8 cellular contexts compared by ENCODE assay signal in the genomic region with DNA sequence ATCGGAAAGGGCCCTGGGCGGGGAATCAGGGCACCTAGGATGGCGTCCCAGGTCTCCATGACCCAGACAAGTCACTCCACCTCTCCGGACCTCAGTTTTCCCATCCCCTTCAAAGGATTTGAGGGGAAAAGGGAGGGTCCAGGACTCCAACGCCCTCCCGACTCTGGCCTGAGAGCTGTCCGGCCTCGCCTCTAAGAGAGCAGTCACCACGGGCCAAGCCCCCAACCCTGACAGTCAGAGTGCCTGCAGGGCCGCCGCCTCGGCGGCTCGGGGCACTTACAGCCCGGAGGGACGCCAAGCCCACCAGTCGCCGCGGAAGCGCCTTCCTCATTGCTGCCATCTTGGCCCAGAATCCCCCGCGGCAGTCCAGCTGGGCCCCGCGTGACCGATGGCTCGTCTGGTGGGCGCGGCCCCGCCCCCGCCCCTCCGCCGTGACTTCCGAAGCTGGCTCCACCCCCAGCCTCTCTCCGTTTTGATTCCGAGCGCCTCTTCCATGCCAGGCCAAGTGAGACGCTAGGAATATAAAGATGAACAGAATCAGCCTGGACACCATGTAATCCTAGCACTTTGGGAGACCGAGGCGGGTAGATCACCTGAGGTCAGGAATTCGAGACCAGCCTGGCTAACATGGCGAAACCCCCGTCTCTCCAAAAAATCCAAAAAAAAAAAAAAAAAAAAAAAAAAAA. TPM values are rescaled to one million over a fixed set of nuclear protein-coding genes. Genes with fewer than 3 reads are reported as not detected.
DNase-seq lines count a peak whose midpoint lies in the region; ATAC-seq and TF ChIP-seq lines count a peak whose summit lies in the region.

Gene HMGCL (minus strand): TSS at position 354 of the 686 bp plus-strand sequence. CDS start 14 bp downstream, at position 340.

- H3K9ac ChIP-seq in PC-3 (ENCODE audit: low read length) = peak within 1 kb of the TSS; percentile 95

- peak within 1 kb of the TSS; percentile 95 for H3K4me3 ChIP-seq in CD8-positive, alpha-beta memory T cell (ENCODE audit: low read length)
- H3K4me3 ChIP-seq in PC-3 (ENCODE audit: low read length) = peak within 1 kb of the TSS; percentile 85
- peak within 1 kb of the TSS; percentile 58 for H3K4me3 ChIP-seq in mucosa of descending colon

- no peaks in the 10 kb centered on the region for H4K20me1 ChIP-seq in PC-3 (ENCODE audit: low read length)

- H3F3A ChIP-seq in PC-3 (ENCODE audit: low read length, unreplicated experiment) = no peaks in the 10 kb centered on the region

- DNase-seq in CD8-positive, alpha-beta memory T cell = peak; percentile 81 to 92 (median 85)
- DNase-seq in GM20000 (ENCODE audit: low spot score) = peak; percentile 91
- peak; percentile 86 for DNase-seq in HuH-7 (ENCODE audit: low spot score)
- DNase-seq in PC-3 = peak; percentile 82
- DNase-seq in activated T-cell treated with anti-CD3 and anti-CD28 coated beads for 4 hours = peak; percentile 82
- DNase-seq in epithelial cell of prostate (ENCODE audit: low read depth, low spot score) = peak; percentile 34
- peak; percentile 94 to 95 (median 94) for DNase-seq in mucosa of descending colon
- peak; percentile 75 to 78 for DNase-seq in stimulated activated CD8-positive, alpha-beta memory T cell treated with anti-CD3 and anti-CD28 coated beads, Interleukin-4, amount 100 ng/mL, for 1 hour (ENCODE audit: low read depth in 2 of 2, low spot score in 1 of 2)

- ATAC-seq in PC-3 (peak; percentile 97), mucosa of descending colon (peak; percentile 100)

- H3K4me1 Mint-ChIP-seq in CD8-positive, alpha-beta memory T cell = peaks cover 23 to 24% (median 24%) of the 10 kb centered on the region in 3 donors

- H3K4me2 ChIP-seq in PC-3 (ENCODE audit: low read length) = peak within 1 kb of the TSS; percentile 96

- CTCF ChIA-PET in CD8-positive, alpha-beta memory T cell (lab: Charles Lee) = interaction anchor here (0.6 to 10.9 kb wide), 7 partner anchors 13 to 485 kb away, joined by 3 to 78 read pairs (median 4); no protein-coding TSS in a partner anchor
- CTCF ChIA-PET in PC-3 (lab: Charles Lee) = no interaction called here

- no peaks in the 10 kb centered on the region for H3K9me2 ChIP-seq in PC-3 (replicated peaks; ENCODE audit: low read length)

- no peaks in the 10 kb centered on the region for H3K27me3 Mint-ChIP-seq in CD8-positive, alpha-beta memory T cell

- H3K79me2 ChIP-seq in PC-3 (ENCODE audit: low read length) = peaks cover 10% of the 10 kb centered on the region

- H3K27ac Mint-ChIP-seq in CD8-positive, alpha-beta memory T cell = peak within 1 kb of the TSS; percentile 93 to 98 (median 96)

- no TSS peak for BruUV-seq in PC-3 (replicated peaks; lab: Mats Ljungman, UMichigan)

- no peaks in the 10 kb centered on the region for H3K9me3 ChIP-seq in CD8-positive, alpha-beta memory T cell (ENCODE audit: low read length)
- H3K9me3 ChIP-seq in PC-3 (ENCODE audit: low read length) (no peaks in the 10 kb centered on the region), mucosa of descending colon (no peaks in the 10 kb centered on the region)

- intact Hi-C loops in PC-3 (cut with micrococcal nuclease) (loop anchor here (5.0 kb wide), 1 partner anchor 42 kb away; the partner anchor contains the start of gene FUCA1), mucosa of descending colon (cut with DNase I, micrococcal nuclease) (no loop called here)

- TF ChIP-seq CTCF in GM20000 (IDR thresholded peaks at IDR 0.05; ENCODE audit: extremely low read depth, missing control alignments) (no peak), PC-3 (conservative IDR thresholded peaks at IDR 0.05; ENCODE audit: low read depth, low read length) (no peak), mucosa of descending colon (IDR thresholded peaks at IDR 0.05) (no peak)

- H3K36me3 ChIP-seq in CD8-positive, alpha-beta memory T cell (ENCODE audit: insufficient read depth, low read length) = no peaks in the 10 kb centered on the region
- no peaks in the 10 kb centered on the region for H3K36me3 ChIP-seq in PC-3 (ENCODE audit: low read depth, low read length)
- no peaks in the 10 kb centered on the region for H3K36me3 ChIP-seq in mucosa of descending colon (ENCODE audit: low read depth)

- H3K9me3 Mint-ChIP-seq in CD8-positive, alpha-beta memory T cell = no peaks in the 10 kb centered on the region

- peak within 1 kb of the TSS; percentile 96 for H3K27ac ChIP-seq in CD8-positive, alpha-beta memory T cell (ENCODE audit: low read depth, low read length)
- peak within 1 kb of the TSS; percentile 42 for H3K27ac ChIP-seq in PC-3 (ENCODE audit: low read length)
- H3K27ac ChIP-seq in epithelial cell of prostate = peak within 1 kb of the TSS; percentile 63

- peak within 1 kb of the TSS; percentile 89 to 97 (median 93) for H3K4me3 Mint-ChIP-seq in CD8-positive, alpha-beta memory T cell

- H3K36me3 Mint-ChIP-seq in CD8-positive, alpha-beta memory T cell = peaks cover 0 to 13% (median 5%) of the 10 kb centered on the region in 3 donors

- H2AFZ ChIP-seq in PC-3 (ENCODE audit: low read length) = peak within 1 kb of the TSS; percentile 93

- POLR2A ChIA-PET in CD8-positive, alpha-beta memory T cell (lab: Charles Lee) = interaction anchor here (0.6 to 2.4 kb wide), 11 partner anchors 9 to 169 kb away, joined by 3 to 20 read pairs (median 5); partner anchors contain the start of genes GALE and PNRC2
- POLR2A ChIA-PET in PC-3 (lab: Charles Lee; ENCODE audit: unreplicated experiment) = interaction anchor here (0.5 to 1.0 kb wide), 8 partner anchors 19 to 201 kb away, joined by 3 to 21 read pairs (median 8); partner anchors contain the start of gene PITHD1

- H3K27me3 ChIP-seq in CD8-positive, alpha-beta memory T cell (ENCODE audit: insufficient read depth, low read length, poor library complexity, severe bottlenecking) = no peaks in the 10 kb centered on the region
- no peaks in the 10 kb centered on the region for H3K27me3 ChIP-seq in PC-3 (ENCODE audit: low read length)

- peaks cover 12% of the 10 kb centered on the region for H3K4me1 ChIP-seq in CD8-positive, alpha-beta memory T cell (ENCODE audit: insufficient read depth, low read length)
- H3K4me1 ChIP-seq in PC-3 (ENCODE audit: insufficient read depth, low read length) = peaks cover 14% of the 10 kb centered on the region
- H3K4me1 ChIP-seq in mucosa of descending colon (ENCODE audit: low read depth) = peaks cover 5% of the 10 kb centered on the region

RNA-seq across cellular contexts. Expression of gene HMGCL, which starts in this region (rescaled TPM):
- total RNA-seq in CD8-positive, alpha-beta memory T cell = 10 to 100 TPM; 24.7 to 25.3 TPM
- 28.0 TPM for polyA plus RNA-seq in CD8-positive, alpha-beta memory T cell
- total RNA-seq in PC-3 (2014; rRNA removed) (28.2 and 30.8 TPM in 2 replicates), mucosa of descending colon (10 to 100 TPM; 45.2 to 83.4 (median 62.6) TPM)

Comparison
In these comparisons a context has a peak if more than half of its experiments do, and no peak if none do; other contexts are left out.
1. Peak in every context shown above with its lines: DNase-seq, ATAC-seq, H3K4me3 ChIP-seq and H3K27ac ChIP-seq.
2. DNase-seq: peak in every context shown above with its lines; median percentile 94 in mucosa of descending colon; 91 in GM20000; 86 in HuH-7; 85 in CD8-positive, alpha-beta memory T cell; 82 in PC-3; 82 in activated T-cell treated with anti-CD3 and anti-CD28 coated beads for 4 hours; 76 in stimulated activated CD8-positive, alpha-beta memory T cell treated with anti-CD3 and anti-CD28 coated beads, Interleukin-4, amount 100 ng/mL, for 1 hour; 34 in epithelial cell of prostate.
3. H3K27ac ChIP-seq: peak in every context shown above with its lines; median percentile 96 in CD8-positive, alpha-beta memory T cell; 63 in epithelial cell of prostate; 42 in PC-3.